Comparison of ENCODE assay signal across 1 cellular context in genomic region chr4:57676394-57676793, GRCh38.
TF ChIP-seq lines count a peak whose summit lies in the region.

No MANE protein-coding gene starts in this region.

TF ChIP-seq in K562, 482 proteins besides CTCF, POLR2A, EP300 and RAD21:
- TF ChIP-seq IRF1 (CRISPR knock-in tag; IDR thresholded peaks at IDR 0.05; ENCODE audit: borderline replicate concordance) (no peak), NFYB (IDR thresholded peaks at IDR 0.05; ENCODE audit: extremely low read depth, insufficient read length) (peak; percentile 24)
TF ChIP-seq in K562: peak in this region for 1.
